1 cellular context compared by ENCODE assay signal in the genomic region with DNA sequence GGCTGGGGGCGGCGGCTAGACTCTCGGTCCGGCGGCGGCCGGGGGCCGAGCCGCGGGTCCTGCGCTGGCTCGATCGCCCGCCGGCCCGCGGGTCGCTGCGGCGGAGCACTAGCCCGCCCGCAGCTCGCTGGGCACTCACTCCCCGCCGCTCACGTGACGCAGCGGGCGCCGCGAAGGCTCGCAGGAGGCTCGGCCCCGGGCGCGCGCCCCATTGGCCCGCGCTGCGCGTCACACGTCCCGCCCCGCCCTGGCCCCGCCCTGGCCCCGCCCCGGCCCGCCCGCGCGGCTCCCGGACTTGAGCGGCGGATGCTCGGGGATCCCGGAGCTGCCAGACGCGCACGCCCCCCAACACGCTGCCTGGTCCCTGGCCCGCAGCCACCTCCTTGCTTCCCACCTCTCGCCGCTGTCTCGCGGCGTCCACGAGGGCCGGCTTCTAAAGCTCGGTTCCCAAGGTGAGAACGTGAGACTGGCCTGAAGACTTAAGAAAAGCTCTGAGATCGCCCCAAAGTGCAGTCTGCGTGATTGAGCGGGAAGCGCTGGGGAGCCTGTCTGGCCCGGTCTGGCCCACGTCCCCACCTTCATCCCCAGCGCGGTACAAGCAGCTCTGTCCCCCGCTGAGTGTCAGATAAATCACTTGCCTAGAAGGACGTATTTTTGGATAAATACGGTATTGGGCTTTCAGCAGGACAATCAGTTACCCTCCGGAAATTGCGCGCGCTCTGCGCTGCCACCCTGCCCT.
TF ChIP-seq lines count a peak whose summit lies in the region.

A gene (minus strand): TSS at position 110 of the 739 bp plus-strand sequence. CDS start 4,486 bp downstream, outside the sequence.

TF ChIP-seq in SK-N-SH treated with all-trans-retinoic acid at 6 μM for 48 hours, 23 proteins besides CTCF, POLR2A, EP300 and RAD21 (continued from another document):
- TF ChIP-seq, protein P1, sequence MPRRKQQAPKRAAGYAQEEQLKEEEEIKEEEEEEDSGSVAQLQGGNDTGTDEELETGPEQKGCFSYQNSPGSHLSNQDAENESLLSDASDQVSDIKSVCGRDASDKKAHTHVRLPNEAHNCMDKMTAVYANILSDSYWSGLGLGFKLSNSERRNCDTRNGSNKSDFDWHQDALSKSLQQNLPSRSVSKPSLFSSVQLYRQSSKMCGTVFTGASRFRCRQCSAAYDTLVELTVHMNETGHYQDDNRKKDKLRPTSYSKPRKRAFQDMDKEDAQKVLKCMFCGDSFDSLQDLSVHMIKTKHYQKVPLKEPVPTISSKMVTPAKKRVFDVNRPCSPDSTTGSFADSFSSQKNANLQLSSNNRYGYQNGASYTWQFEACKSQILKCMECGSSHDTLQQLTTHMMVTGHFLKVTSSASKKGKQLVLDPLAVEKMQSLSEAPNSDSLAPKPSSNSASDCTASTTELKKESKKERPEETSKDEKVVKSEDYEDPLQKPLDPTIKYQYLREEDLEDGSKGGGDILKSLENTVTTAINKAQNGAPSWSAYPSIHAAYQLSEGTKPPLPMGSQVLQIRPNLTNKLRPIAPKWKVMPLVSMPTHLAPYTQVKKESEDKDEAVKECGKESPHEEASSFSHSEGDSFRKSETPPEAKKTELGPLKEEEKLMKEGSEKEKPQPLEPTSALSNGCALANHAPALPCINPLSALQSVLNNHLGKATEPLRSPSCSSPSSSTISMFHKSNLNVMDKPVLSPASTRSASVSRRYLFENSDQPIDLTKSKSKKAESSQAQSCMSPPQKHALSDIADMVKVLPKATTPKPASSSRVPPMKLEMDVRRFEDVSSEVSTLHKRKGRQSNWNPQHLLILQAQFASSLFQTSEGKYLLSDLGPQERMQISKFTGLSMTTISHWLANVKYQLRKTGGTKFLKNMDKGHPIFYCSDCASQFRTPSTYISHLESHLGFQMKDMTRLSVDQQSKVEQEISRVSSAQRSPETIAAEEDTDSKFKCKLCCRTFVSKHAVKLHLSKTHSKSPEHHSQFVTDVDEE (CRISPR knock-in tag; IDR thresholded peaks at IDR 0.05): no peak
- TF ChIP-seq OSR1 (CRISPR knock-in tag; IDR thresholded peaks at IDR 0.05): no peak
- TF ChIP-seq, protein P2, sequence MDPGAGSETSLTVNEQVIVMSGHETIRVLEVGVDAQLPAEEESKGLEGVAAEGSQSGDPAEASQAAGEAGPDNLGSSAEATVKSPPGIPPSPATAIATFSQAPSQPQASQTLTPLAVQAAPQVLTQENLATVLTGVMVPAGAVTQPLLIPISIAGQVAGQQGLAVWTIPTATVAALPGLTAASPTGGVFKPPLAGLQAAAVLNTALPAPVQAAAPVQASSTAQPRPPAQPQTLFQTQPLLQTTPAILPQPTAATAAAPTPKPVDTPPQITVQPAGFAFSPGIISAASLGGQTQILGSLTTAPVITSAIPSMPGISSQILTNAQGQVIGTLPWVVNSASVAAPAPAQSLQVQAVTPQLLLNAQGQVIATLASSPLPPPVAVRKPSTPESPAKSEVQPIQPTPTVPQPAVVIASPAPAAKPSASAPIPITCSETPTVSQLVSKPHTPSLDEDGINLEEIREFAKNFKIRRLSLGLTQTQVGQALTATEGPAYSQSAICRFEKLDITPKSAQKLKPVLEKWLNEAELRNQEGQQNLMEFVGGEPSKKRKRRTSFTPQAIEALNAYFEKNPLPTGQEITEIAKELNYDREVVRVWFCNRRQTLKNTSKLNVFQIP (CRISPR knock-in tag; IDR thresholded peaks at IDR 0.05; ENCODE audit: borderline replicate concordance, low read depth): no peak
- TF ChIP-seq TOX (CRISPR knock-in tag; IDR thresholded peaks at IDR 0.05; ENCODE audit: borderline replicate concordance): no peak
- no peak for TF ChIP-seq TCF4 (CRISPR knock-in tag; IDR thresholded peaks at IDR 0.05; ENCODE audit: borderline replicate concordance)
- TF ChIP-seq GLIS3 (CRISPR knock-in tag; IDR thresholded peaks at IDR 0.05): no peak
- no peak for TF ChIP-seq CSDC2 (CRISPR knock-in tag; IDR thresholded peaks at IDR 0.05)
- no peak for TF ChIP-seq ZNF70 (CRISPR knock-in tag; IDR thresholded peaks at IDR 0.05)
